Comparison of ENCODE assay signal across 19 cellular contexts in the genomic region with DNA sequence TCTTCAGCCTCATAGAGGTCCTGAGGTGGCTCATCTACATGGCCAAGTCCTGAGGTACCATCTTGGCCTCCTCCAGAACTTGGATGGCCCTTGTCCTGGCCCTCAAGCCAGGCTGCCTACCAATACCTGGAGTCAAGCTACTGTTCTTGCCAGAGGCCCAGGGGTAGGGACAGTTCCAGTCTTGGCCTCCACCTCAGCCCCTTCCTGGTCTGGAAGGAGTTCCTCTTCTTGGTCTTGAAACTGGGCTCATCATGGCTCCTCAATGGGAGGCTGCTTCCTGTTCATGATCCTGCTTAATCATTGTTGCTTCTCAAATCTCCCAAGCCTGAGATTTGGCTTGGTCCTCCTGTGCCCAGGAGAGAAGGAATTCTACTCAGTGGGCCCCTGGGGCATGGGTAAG. TPM values are rescaled to one million over a fixed set of nuclear protein-coding genes. Genes with fewer than 3 reads are reported as not detected.
DNase-seq lines count a peak whose midpoint lies in the region; ATAC-seq, FAIRE-seq and TF ChIP-seq lines count a peak whose summit lies in the region.
"Had no signal": no experiment of that assay in that cellular context is flagged by ENCODE, and none has a peak within 500 bp of the region (broad histone marks: within the 10 kb centered on the region; RNA-seq: fewer than 3 reads in every experiment).

No MANE protein-coding gene starts in this region.

- no peak for TF ChIP-seq CTCF in CD4-positive, alpha-beta T cell (IDR thresholded peaks at IDR 0.05)
- TF ChIP-seq CTCF in kidney (IDR thresholded peaks at IDR 0.05; ENCODE audit: borderline replicate concordance, extremely low read depth, insufficient read depth) (no peak), H9 (conservative IDR thresholded peaks at IDR 0.05) (no peak), GM13976 (IDR thresholded peaks at IDR 0.05; ENCODE audit: borderline replicate concordance, control extremely low read depth, extremely low read depth, insufficient read depth, missing control alignments) (no peak)

- H3K27me3 Mint-ChIP-seq in CD4-positive, alpha-beta T cell, result no peaks in the 10 kb centered on the region
- H3K27me3 Mint-ChIP-seq in H9 (ENCODE audit: low read depth), result peaks cover 6% of the 10 kb centered on the region

- peak overlapping the region; percentile 29 for H3K27ac ChIP-seq in CD4-positive, alpha-beta T cell (ENCODE audit: low read depth, low read length)
- H3K27ac ChIP-seq in kidney (ENCODE audit: low read depth in 2 of 2, low read length in 2 of 2) (no peak overlapping the region), H9 (ENCODE audit: insufficient read length, low read depth, low read length) (no peak overlapping the region)
- H3K27ac ChIP-seq: 22Rv1, VCaP had no signal

- no peak overlapping the region for H4K5ac ChIP-seq in H9 (ENCODE audit: insufficient read length, low read depth, low read length)

- in situ Hi-C loops in GM13976 (cut with MboI; ENCODE audit: low sequenced_read_pairs, unreplicated experiment), result no loop called here

- no peak overlapping the region for H3K4me3 ChIP-seq in kidney (ENCODE audit: low read length in 2 of 2)
- H3K4me3 ChIP-seq: smooth muscle cell had no signal

- peaks cover 0 to 4% of the 10 kb centered on the region in 2 donors for H3K36me3 ChIP-seq in kidney (ENCODE audit: control insufficient read depth in 1 of 2, insufficient read depth in 2 of 2, low read length in 2 of 2)

- H3K4me2 ChIP-seq in H9 (ENCODE audit: insufficient read depth, insufficient read length, low read length), result no peak overlapping the region
- H3K4me2 ChIP-seq: smooth muscle cell had no signal

- H3T11ph ChIP-seq in H9 (ENCODE audit: low read length), result no peak overlapping the region

- no peaks in the 10 kb centered on the region for H4K20me1 ChIP-seq in H9 (ENCODE audit: control insufficient read depth, insufficient read depth, insufficient read length)

- H3K23ac ChIP-seq in H9 (ENCODE audit: insufficient read length, low read depth, low read length), result no peak overlapping the region

- H3K56ac ChIP-seq in H9 (ENCODE audit: insufficient read length, low read depth, low read length), result no peak overlapping the region

- H4K91ac ChIP-seq in H9 (ENCODE audit: insufficient read length, low read depth, low read length), result no peak overlapping the region

- H3K27me3 ChIP-seq in CD4-positive, alpha-beta T cell (ENCODE audit: control insufficient read depth, insufficient read depth, low read length), result no peaks in the 10 kb centered on the region
- H3K27me3 ChIP-seq in H9 (ENCODE audit: insufficient read depth, low read length), result no peaks in the 10 kb centered on the region

- H3K4me3 Mint-ChIP-seq in CD4-positive, alpha-beta T cell, result no peak overlapping the region
- no peak overlapping the region for H3K4me3 Mint-ChIP-seq in H9
- H3K4me3 Mint-ChIP-seq: immature natural killer cell had no signal

- H3K18ac ChIP-seq in H9 (ENCODE audit: insufficient read length, low read depth, low read length), result no peak overlapping the region

- CTCF ChIA-PET in CD4-positive, alpha-beta T cell (lab: Charles Lee), result no interaction called here

- FAIRE-seq in kidney (lab: Jason Lieb, UNC), result no peak

- peaks cover 9% of the 10 kb centered on the region for H3K23me2 ChIP-seq in H9 (ENCODE audit: insufficient read length, low read depth, low read length, poor library complexity, severe bottlenecking)

- H2BK12ac ChIP-seq in H9 (ENCODE audit: insufficient read length, low read depth, low read length), result no peak overlapping the region

- ATAC-seq in CD4-positive, alpha-beta T cell (ENCODE audit: poor library complexity), result no peak
- no peak for ATAC-seq in GM19035 (IDR thresholded peaks at IDR 0.05; ENCODE audit: unreplicated experiment)
- ATAC-seq: left ventricle myocardium superior had no signal

- H3K9me3 ChIP-seq in CD4-positive, alpha-beta T cell (ENCODE audit: control insufficient read depth, low read length), result no peaks in the 10 kb centered on the region
- H3K9me3 ChIP-seq in kidney (ENCODE audit: control insufficient read depth in 1 of 2, low read length in 2 of 2), result no peaks in the 10 kb centered on the region
- no peaks in the 10 kb centered on the region for H3K9me3 ChIP-seq in H9 (ENCODE audit: control insufficient read depth, low read depth, low read length)

- no peak overlapping the region for H2AFZ ChIP-seq in H9 (ENCODE audit: low read length)

- H2BK15ac ChIP-seq in H9 (ENCODE audit: low read depth, low read length), result no peak overlapping the region

- H3K79me2 ChIP-seq in H9 (ENCODE audit: insufficient read depth, low read length), result no peaks in the 10 kb centered on the region; the same call in 1 of the 2 replicates

- DNase-seq in NOMO-1 (lab: John Stamatoyannopoulos, UW; ENCODE audit: unreplicated experiment in 2 of 2), result peak; percentile 19 to 27
- no peak for DNase-seq in NOMO-1 treated with DMSO at 0.1 percent for 48 hours (lab: John Stamatoyannopoulos, UW; ENCODE audit: unreplicated experiment)
- no peak for DNase-seq in CD4-positive, alpha-beta T cell
- peak; percentile 30 for DNase-seq in OCI-M1 (lab: John Stamatoyannopoulos, UW)
- peak; percentile 22 for DNase-seq in kidney
- no peak for DNase-seq in H9
- DNase-seq in GM13976 (ENCODE audit: low spot score), result no peak
- DNase-seq: amygdala; dermis blood vessel endothelial cell; HCEC 1CT; immature natural killer cell; left ventricle myocardium superior; NCI-H1417 treated with DMSO at 0.1 percent for 48 hours; NCI-H524; stimulated activated CD4-positive, alpha-beta T cell treated with anti-CD3 and anti-CD28 coated beads, Interleukin-4, amount 100 ng/mL, for 24 hours had no signal

- no peaks in the 10 kb centered on the region for H3K9me3 Mint-ChIP-seq in CD4-positive, alpha-beta T cell
- no peaks in the 10 kb centered on the region for H3K9me3 Mint-ChIP-seq in H9
- H3K9me3 Mint-ChIP-seq: immature natural killer cell had no signal

- peak overlapping the region; percentile 36 for H3K27ac Mint-ChIP-seq in CD4-positive, alpha-beta T cell
- no peak overlapping the region for H3K27ac Mint-ChIP-seq in H9

- peaks cover 6 to 21% of the 10 kb centered on the region in 2 donors for H3K4me1 ChIP-seq in kidney (ENCODE audit: control insufficient read depth in 1 of 2, insufficient read depth in 1 of 2, low read depth in 1 of 2, low read length in 2 of 2)
- no peaks in the 10 kb centered on the region for H3K4me1 ChIP-seq in H9 (ENCODE audit: insufficient read depth, low read length)

- H3K14ac ChIP-seq in H9 (ENCODE audit: insufficient read depth, low read length), result no peak overlapping the region

- H2BK120ac ChIP-seq in H9 (ENCODE audit: low read depth, low read length, poor library complexity, severe bottlenecking), result no peak overlapping the region

- no peak overlapping the region for H2AK5ac ChIP-seq in H9 (ENCODE audit: insufficient read length, low read length)

- no peak overlapping the region for H4K8ac ChIP-seq in H9 (replicated peaks; ENCODE audit: insufficient read length, low read depth, low read length)

- H2BK5ac ChIP-seq in H9 (ENCODE audit: insufficient read length, low read length), result no peak overlapping the region

- no peak overlapping the region for H3K9ac ChIP-seq in kidney (ENCODE audit: low read length in 2 of 2)
- no peak overlapping the region for H3K9ac ChIP-seq in H9 (ENCODE audit: extremely low read depth, insufficient read length, low read length)

- POLR2A ChIA-PET in CD4-positive, alpha-beta T cell (lab: Charles Lee), result interaction anchor here (1.1 to 1.6 kb wide), 2 partner anchors 47 to 53 kb away, joined by 3 read pairs; no protein-coding TSS in a partner anchor

- H3K36me3 Mint-ChIP-seq in CD4-positive, alpha-beta T cell (ENCODE audit: low read depth), result peaks cover 3% of the 10 kb centered on the region
- no peaks in the 10 kb centered on the region for H3K36me3 Mint-ChIP-seq in H9 (ENCODE audit: insufficient read depth in 1 of 3, low read depth in 3 of 3)
- H3K36me3 Mint-ChIP-seq: immature natural killer cell had no signal

- H2BK20ac ChIP-seq in H9 (ENCODE audit: low read depth, low read length, poor library complexity, severe bottlenecking), result no peak overlapping the region

- intact Hi-C loops in CD4-positive, alpha-beta T cell (cut with DNase I, micrococcal nuclease), result loop anchor here (5.0 to 10.0 kb wide), 2 partner anchors 48 to 676 kb away; partner anchors contain the start of gene WBP1L (in 1 of the 2)
- intact Hi-C loops in kidney (cut with DNase I), result no loop called here

- H3K4me1 Mint-ChIP-seq in CD4-positive, alpha-beta T cell (ENCODE audit: low read depth), result peaks cover 15% of the 10 kb centered on the region
- peaks cover 15 to 17% of the 10 kb centered on the region in 2 experiments for H3K4me1 Mint-ChIP-seq in H9

- H3K4ac ChIP-seq in H9 (ENCODE audit: low read depth, low read length), result no peak overlapping the region

- H3K79me1 ChIP-seq in H9 (ENCODE audit: insufficient read depth, low read depth, low read length, poor library complexity, severe bottlenecking), result peaks cover 3% of the 10 kb centered on the region

RNA-seq across cellular contexts. Expression of gene HPS6, which starts 3.9 kb away (rescaled TPM):
- total RNA-seq in CD4-positive, alpha-beta T cell, result 10 to 100 TPM; 12.8 to 15.0 TPM
- 20.0 TPM for total RNA-seq in kidney
- 11.9 TPM for polyA plus RNA-seq in kidney (ENCODE audit: insufficient read depth, low read depth, low replicate concordance)
- 18.4 and 18.7 TPM in 2 replicates for total RNA-seq in H9 (2021)

RNA-seq across cellular contexts. Expression of gene ARMH3, which starts 13.1 kb away (rescaled TPM):
- 10 to 100 TPM; 17.7 to 18.9 TPM for total RNA-seq in CD4-positive, alpha-beta T cell
- total RNA-seq in kidney, result 26.1 TPM
- polyA plus RNA-seq in kidney (ENCODE audit: insufficient read depth, low read depth, low replicate concordance), result 14.0 TPM
- 18.5 and 20.4 TPM in 2 replicates for total RNA-seq in H9 (2021)

RNA-seq across cellular contexts. Expression of gene LDB1, which starts 51.1 kb away (rescaled TPM):
- 100 to 1,000 TPM; 116 to 117 TPM for total RNA-seq in CD4-positive, alpha-beta T cell
- 56.1 TPM for total RNA-seq in kidney
- 27.9 TPM for polyA plus RNA-seq in kidney (ENCODE audit: insufficient read depth, low read depth, low replicate concordance)
- 79.2 and 80.5 TPM in 2 replicates for total RNA-seq in H9 (2021)

Comparison
In these comparisons a context has a peak if more than half of its experiments do, and no peak if none do; other contexts are left out.
1. DNase-seq: peak in NOMO-1 (2 of 2), OCI-M1 (single experiment) and kidney (single experiment); none in NOMO-1 treated with DMSO at 0.1 percent for 48 hours (single experiment), CD4-positive, alpha-beta T cell (0 of 10), H9 (single experiment) and GM13976 (single experiment).